Comparison of ENCODE assay signal across 18 cellular contexts in genomic region chr17:5506307-5506706, GRCh38. TPM values are rescaled to one million over a fixed set of nuclear protein-coding genes. Genes with fewer than 3 reads are reported as not detected.
DNase-seq lines count a peak whose midpoint lies in the region; ATAC-seq, FAIRE-seq and TF ChIP-seq lines count a peak whose summit lies in the region.
"Had no signal": no experiment of that assay in that cellular context is flagged by ENCODE, and none has a peak within 500 bp of the region (broad histone marks: within the 10 kb centered on the region; RNA-seq: fewer than 3 reads in every experiment).

No MANE protein-coding gene starts in this region.

- H3K36me3 ChIP-seq in HCT116 (ENCODE audit: control insufficient read depth in 1 of 2, insufficient read depth in 2 of 2, low read length in 2 of 2) (no peaks in the 10 kb centered on the region), keratinocyte (ENCODE audit: control insufficient read depth in 2 of 2, extremely low read depth in 1 of 2, insufficient read depth in 2 of 2, low read length in 2 of 2) (peaks cover 0 to 9% of the 10 kb centered on the region in 2 experiments)
- H3K36me3 ChIP-seq: HAP-1 had no signal

- no peaks in the 10 kb centered on the region for H3K9me3 Mint-ChIP-seq in mesothelial cell of epicardium
- no peaks in the 10 kb centered on the region for H3K9me3 Mint-ChIP-seq in activated CD4-positive, alpha-beta T cell treated with anti-CD3 and anti-CD28 coated beads for 36 hours (ENCODE audit: low read depth)
- H3K9me3 Mint-ChIP-seq: HFFc6 had no signal

- TF ChIP-seq POLR2A in HCT116 (IDR thresholded peaks at IDR 0.05; ENCODE audit: borderline replicate concordance, extremely low read depth, insufficient read depth, insufficient read length), result no peak

- H2AFZ ChIP-seq in HCT116 (ENCODE audit: low read depth, low read length, poor library complexity, severe bottlenecking) (no peak overlapping the region), keratinocyte (ENCODE audit: control insufficient read depth, low read length) (no peak overlapping the region)

- no peak for DNase-seq in HCT116 (ENCODE audit: low read depth, low spot score)
- no peak for DNase-seq in T-helper 17 cell
- DNase-seq in keratinocyte (ENCODE audit: low read depth, low spot score), result no peak
- no peak for DNase-seq in caudate nucleus (lab: John Stamatoyannopoulos, UW)
- DNase-seq in mesothelial cell of epicardium (ENCODE audit: low spot score in 2 of 2, unreplicated experiment in 2 of 2), result no peak
- DNase-seq in activated CD4-positive, alpha-beta T cell treated with anti-CD3 and anti-CD28 coated beads for 36 hours, result no peak
- DNase-seq: CD4-positive, CD25-positive, alpha-beta regulatory T cell; DND-41; GDM1; HFFc6; KBM-7 had no signal

- intact Hi-C loops in HCT116 (cut with micrococcal nuclease), result no loop called here
- intact Hi-C loops in activated CD4-positive, alpha-beta T cell treated with anti-CD3 and anti-CD28 coated beads for 36 hours (cut with DNase I, micrococcal nuclease), result no loop called here

- H3K79me2 ChIP-seq in HCT116 (ENCODE audit: insufficient read depth, low read length) (no peaks in the 10 kb centered on the region), keratinocyte (ENCODE audit: control insufficient read depth, insufficient read depth, low read length) (no peaks in the 10 kb centered on the region)

- no peaks in the 10 kb centered on the region for H4K20me1 ChIP-seq in HCT116 (ENCODE audit: insufficient read depth)
- no peaks in the 10 kb centered on the region for H4K20me1 ChIP-seq in keratinocyte (ENCODE audit: control insufficient read depth, extremely low read depth, insufficient read depth, low read length)

- POLR2A ChIA-PET in HCT116 (lab: Charles Lee), result no interaction called here
- POLR2A ChIA-PET in activated CD4-positive, alpha-beta T cell treated with anti-CD3 and anti-CD28 coated beads for 36 hours (lab: Charles Lee), result no interaction called here

- ATAC-seq in HCT116 (peak; percentile 74), T-helper 17 cell (no peak)
- no peak for ATAC-seq in activated CD4-positive, alpha-beta T cell treated with anti-CD3 and anti-CD28 coated beads for 36 hours
- ATAC-seq: A549 had no signal

- H3K4me3 ChIP-seq in HCT116 (replicated peaks in 1 of 2; ENCODE audit: low read depth in 1 of 2, low read length in 2 of 2) (no peak overlapping the region), keratinocyte (ENCODE audit: control insufficient read depth in 2 of 3, extremely low read depth in 1 of 3, insufficient read depth in 2 of 3, low read depth in 1 of 3, low read length in 3 of 3) (no peak overlapping the region)
- H3K4me3 ChIP-seq: A549, HAP-1 had no signal

- no peaks in the 10 kb centered on the region for H3K4me1 ChIP-seq in HCT116 (ENCODE audit: control insufficient read depth in 1 of 2, insufficient read depth in 2 of 2, low read length in 2 of 2)
- peaks cover 11% of the 10 kb centered on the region for H3K4me1 ChIP-seq in keratinocyte (ENCODE audit: control insufficient read depth, extremely low read depth, insufficient read depth, low read length)
- H3K4me1 ChIP-seq: A549, HAP-1 had no signal

- H3K36me3 Mint-ChIP-seq in T-helper 17 cell (ENCODE audit: low read depth) (peaks cover 8% of the 10 kb centered on the region), mesothelial cell of epicardium (no peaks in the 10 kb centered on the region)
- peaks cover 5% of the 10 kb centered on the region for H3K36me3 Mint-ChIP-seq in activated CD4-positive, alpha-beta T cell treated with anti-CD3 and anti-CD28 coated beads for 36 hours (ENCODE audit: low read depth)

- FAIRE-seq in keratinocyte (lab: Jason Lieb, UNC), result peak; percentile 9
- FAIRE-seq: A549, GM12892, GM19239, H1, HTR-8/SVneo had no signal

- H3K9ac ChIP-seq in HCT116 (ENCODE audit: low read length), result no peak overlapping the region
- H3K9ac ChIP-seq in keratinocyte (ENCODE audit: control insufficient read depth, extremely low read depth, insufficient read depth, low read length), result no peak overlapping the region

- no TSS peak for BruUV-seq in HCT116 (replicated peaks; lab: Mats Ljungman, UMichigan)

- H3K9me2 ChIP-seq in HCT116 (ENCODE audit: insufficient read depth), result no peaks in the 10 kb centered on the region

- H3K4me2 ChIP-seq in HCT116 (ENCODE audit: low read length) (no peak overlapping the region), keratinocyte (ENCODE audit: control insufficient read depth, extremely low read depth, insufficient read depth, low read depth, low read length) (no peak overlapping the region)
- H3K4me2 ChIP-seq: A549 had no signal

- H3K9me1 ChIP-seq in keratinocyte (ENCODE audit: control insufficient read depth, extremely low read depth, insufficient read depth, low read length), result no peaks in the 10 kb centered on the region

- H3K27me3 Mint-ChIP-seq in T-helper 17 cell, result no peaks in the 10 kb centered on the region
- H3K27me3 Mint-ChIP-seq in mesothelial cell of epicardium (ENCODE audit: low read depth), result peaks cover 2% of the 10 kb centered on the region
- no peaks in the 10 kb centered on the region for H3K27me3 Mint-ChIP-seq in activated CD4-positive, alpha-beta T cell treated with anti-CD3 and anti-CD28 coated beads for 36 hours
- H3K27me3 Mint-ChIP-seq: CD4-positive, CD25-positive, alpha-beta regulatory T cell had no signal

- H3K4me1 Mint-ChIP-seq in T-helper 17 cell (peaks cover 4% of the 10 kb centered on the region), mesothelial cell of epicardium (peaks cover 4% of the 10 kb centered on the region)
- H3K4me1 Mint-ChIP-seq in activated CD4-positive, alpha-beta T cell treated with anti-CD3 and anti-CD28 coated beads for 36 hours, result no peaks in the 10 kb centered on the region

- H3K4me3 Mint-ChIP-seq in T-helper 17 cell (no peak overlapping the region), mesothelial cell of epicardium (no peak overlapping the region)
- no peak overlapping the region for H3K4me3 Mint-ChIP-seq in activated CD4-positive, alpha-beta T cell treated with anti-CD3 and anti-CD28 coated beads for 36 hours
- H3K4me3 Mint-ChIP-seq: CD4-positive, CD25-positive, alpha-beta regulatory T cell; HFFc6 had no signal

- peak; percentile 32; the same call in 1 of the 2 replicates for TF ChIP-seq RAD21 in HCT116 (IDR thresholded peaks at IDR 0.05; ENCODE audit: low read depth)

- H3K9me3 ChIP-seq in HCT116 (ENCODE audit: control insufficient read depth in 1 of 2, insufficient read depth in 1 of 2, low read depth in 1 of 2, low read length in 2 of 2) (no peaks in the 10 kb centered on the region), T-helper 17 cell (ENCODE audit: control insufficient read depth, low read length, poor library complexity, severe bottlenecking) (no peaks in the 10 kb centered on the region), keratinocyte (ENCODE audit: control insufficient read depth, low read depth, low read length) (no peaks in the 10 kb centered on the region)
- H3K9me3 ChIP-seq: A549, HAP-1 had no signal

- H3K27ac Mint-ChIP-seq in T-helper 17 cell, result peak overlapping the region; percentile 32
- no peak overlapping the region for H3K27ac Mint-ChIP-seq in mesothelial cell of epicardium
- H3K27ac Mint-ChIP-seq in activated CD4-positive, alpha-beta T cell treated with anti-CD3 and anti-CD28 coated beads for 36 hours, result no peak overlapping the region
- H3K27ac Mint-ChIP-seq: CD4-positive, CD25-positive, alpha-beta regulatory T cell; HFFc6 had no signal

- peak; percentile 55 for TF ChIP-seq CTCF in C4-2B (conservative IDR thresholded peaks at IDR 0.05)
- peak in 2 of 3 experiments; percentile 25; a peak in 2 of 6 replicates for TF ChIP-seq CTCF in HCT116 (IDR thresholded peaks at IDR 0.05 in 2 of 3, conservative IDR thresholded peaks at IDR 0.05 in 1 of 3; ENCODE audit: borderline replicate concordance in 1 of 3, insufficient read depth in 1 of 3, low read depth in 2 of 3, low read length in 2 of 3)
- TF ChIP-seq CTCF in keratinocyte (optimal IDR thresholded peaks at IDR 0.05 in 1 of 3, IDR thresholded peaks at IDR 0.05 in 1 of 3, conservative IDR thresholded peaks at IDR 0.05 in 1 of 3; ENCODE audit: extremely low read depth in 1 of 3, insufficient read depth in 2 of 3, low read length in 3 of 3), result no peak
- no peak for TF ChIP-seq CTCF in mesothelial cell of epicardium (IDR thresholded peaks at IDR 0.05; ENCODE audit: unreplicated experiment)

- CTCF ChIA-PET in HCT116 (lab: Charles Lee), result no interaction called here
- CTCF ChIA-PET in activated CD4-positive, alpha-beta T cell treated with anti-CD3 and anti-CD28 coated beads for 36 hours (lab: Charles Lee), result interaction anchor here (0.8 to 1.0 kb wide), 3 partner anchors 24 to 918 kb away, joined by 3 to 4 read pairs (median 3); no protein-coding TSS in a partner anchor

- dilution Hi-C loops in keratinocyte (cut with MboI; ENCODE audit: extremely low pct_ligation_motif_present, low sequenced_read_pairs), result no loop called here

- RAD21 ChIA-PET in HCT116 (lab: Charles Lee; ENCODE audit: low non-redundant PET in 1 of 2, low total read pairs in 2 of 2, uncharacterized antibody in 2 of 2, unreplicated experiment in 2 of 2), result no interaction called here

- H3K27me3 ChIP-seq in HCT116 (ENCODE audit: insufficient read depth, low read length) (no peaks in the 10 kb centered on the region), keratinocyte (ENCODE audit: control insufficient read depth, extremely low read depth, insufficient read depth, low read length) (no peaks in the 10 kb centered on the region)

- H3K27ac ChIP-seq in C4-2B (no peak overlapping the region), HCT116 (ENCODE audit: low read depth, low read length) (no peak overlapping the region), keratinocyte (ENCODE audit: control insufficient read depth, insufficient read depth, low read length) (no peak overlapping the region), caudate nucleus (ENCODE audit: low read depth, low read length) (no peak overlapping the region)
- H3K27ac ChIP-seq: A549 had no signal

RNA-seq across cellular contexts. Expression of gene MIS12, which starts 19.9 kb away (rescaled TPM):
- total RNA-seq in HCT116 (2021; ENCODE audit: unreplicated experiment), result 14.7 TPM
- polyA plus RNA-seq in HCT116 (2012), result 8.8 and 11.0 TPM in 2 replicates
- total RNA-seq in T-helper 17 cell, result 10 to 100 TPM; 19.2 to 31.0 TPM
- polyA plus RNA-seq in keratinocyte, result 9.1 to 20.6 TPM (median 15.0 TPM) in 3 replicates
- polyA plus RNA-seq in keratinocyte (2011; ENCODE audit: low read depth), result 19.8 TPM
- 4.4 and 9.4 TPM in 2 replicates for polyA plus RNA-seq in keratinocyte (2011; cell fraction: cytosol; rRNA removed)
- polyA plus RNA-seq in keratinocyte (2011; cell fraction: nucleus; rRNA removed), result 13.1 and 18.7 TPM in 2 replicates
- 7.5 and 13.9 TPM in 2 replicates for polyA plus RNA-seq in keratinocyte (2012; ENCODE audit: low replicate concordance)
- polyA minus RNA-seq in keratinocyte, result 7.8 to 13.0 TPM (median 9.5 TPM) in 3 replicates
- polyA minus RNA-seq in keratinocyte (2011; cell fraction: cytosol; rRNA and poly(A)+ RNA removed), result 6.5 TPM
- 2.1 and 6.0 TPM in 2 replicates for polyA minus RNA-seq in keratinocyte (2011; cell fraction: nucleus; rRNA and poly(A)+ RNA removed)
- total RNA-seq in mesothelial cell of epicardium, result 22.9 to 23.0 TPM (median 23.0 TPM) in 3 replicates
- 10 to 100 TPM; 29.4 to 34.4 TPM for total RNA-seq in activated CD4-positive, alpha-beta T cell treated with anti-CD3 and anti-CD28 coated beads for 36 hours

RNA-seq across cellular contexts. Expression of gene DERL2, which starts 20.3 kb away (rescaled TPM):
- total RNA-seq in HCT116 (2021; ENCODE audit: unreplicated experiment) (45.6 TPM), T-helper 17 cell (10 to 100 TPM; 66.3 to 78.0 TPM), mesothelial cell of epicardium (69.5 to 70.6 TPM (median 69.9 TPM) in 3 replicates)
- 21.8 and 22.2 TPM in 2 replicates for polyA plus RNA-seq in HCT116 (2012)
- 57.8 to 83.6 TPM (median 64.8 TPM) in 3 replicates for polyA plus RNA-seq in keratinocyte
- polyA plus RNA-seq in keratinocyte (2011; ENCODE audit: low read depth), result 35.7 TPM
- polyA plus RNA-seq in keratinocyte (2011; cell fraction: cytosol; rRNA removed), result 35.6 and 51.5 TPM in 2 replicates
- polyA plus RNA-seq in keratinocyte (2011; cell fraction: nucleus; rRNA removed), result 43.0 and 72.6 TPM in 2 replicates
- polyA plus RNA-seq in keratinocyte (2012; ENCODE audit: low replicate concordance), result 42.0 and 58.2 TPM in 2 replicates
- polyA minus RNA-seq in keratinocyte, result 12.9 to 14.0 TPM (median 13.8 TPM) in 3 replicates
- 17.5 TPM for polyA minus RNA-seq in keratinocyte (2011; cell fraction: cytosol; rRNA and poly(A)+ RNA removed)
- 20.8 and 26.4 TPM in 2 replicates for polyA minus RNA-seq in keratinocyte (2011; cell fraction: nucleus; rRNA and poly(A)+ RNA removed)
- total RNA-seq in activated CD4-positive, alpha-beta T cell treated with anti-CD3 and anti-CD28 coated beads for 36 hours, result 10 to 100 TPM; 47.7 to 54.9 TPM

RNA-seq across cellular contexts. Expression of gene DHX33, which starts 37.5 kb away (rescaled TPM):
- 36.4 TPM for total RNA-seq in HCT116 (2021; ENCODE audit: unreplicated experiment)
- 18.4 and 19.8 TPM in 2 replicates for polyA plus RNA-seq in HCT116 (2012)
- 1 to 10 TPM; 7.5 to 9.0 TPM for total RNA-seq in T-helper 17 cell
- 12.3 to 23.1 TPM (median 20.0 TPM) in 3 replicates for polyA plus RNA-seq in keratinocyte
- 8.7 TPM for polyA plus RNA-seq in keratinocyte (2011; ENCODE audit: low read depth)
- polyA plus RNA-seq in keratinocyte (2011; cell fraction: cytosol; rRNA removed), result 14.2 and 15.1 TPM in 2 replicates
- polyA plus RNA-seq in keratinocyte (2011; cell fraction: nucleus; rRNA removed), result 28.0 and 30.3 TPM in 2 replicates
- 7.0 and 19.2 TPM in 2 replicates for polyA plus RNA-seq in keratinocyte (2012; ENCODE audit: low replicate concordance)
- polyA minus RNA-seq in keratinocyte, result 25.4 to 49.2 TPM (median 33.8 TPM) in 3 replicates
- polyA minus RNA-seq in keratinocyte (2011; cell fraction: cytosol; rRNA and poly(A)+ RNA removed), result 19.0 TPM
- 18.5 and 29.9 TPM in 2 replicates for polyA minus RNA-seq in keratinocyte (2011; cell fraction: nucleus; rRNA and poly(A)+ RNA removed)
- 27.3 to 28.4 TPM (median 27.4 TPM) in 3 replicates for total RNA-seq in mesothelial cell of epicardium
- 10 to 100 TPM; 27.2 to 34.8 TPM for total RNA-seq in activated CD4-positive, alpha-beta T cell treated with anti-CD3 and anti-CD28 coated beads for 36 hours

Comparison
In these comparisons a context has a peak if more than half of its experiments do, and no peak if none do; other contexts are left out.
1. CTCF ChIP-seq: peak in C4-2B (single experiment) and HCT116 (2 of 3); none in keratinocyte (0 of 3) and mesothelial cell of epicardium (single experiment).